27 cellular contexts compared by ENCODE assay signal in genomic region chr1:112496290-112496689, GRCh38.
"Had no signal": no experiment of that assay in that cellular context is flagged by ENCODE, and none has a peak within 500 bp of the region (broad histone marks: within the 10 kb centered on the region; RNA-seq: fewer than 3 reads in every experiment).

No MANE protein-coding gene starts in this region.

- H3K4me3 Mint-ChIP-seq: mesothelial cell of epicardium; naive B cell; natural killer cell treated with Interleukin-12 subunit alpha and Interleukin-12 subunit beta and Interleukin-15 and Interleukin-18, amount 100 ng/mL, for 72 hours; neural crest cell; stimulated activated naive B cell treated with anti-CD40 and anti-IgM and Interleukin-4, amounts not matched to agents 10 μg/mL and 1 μg/mL and 100 μg/mL, for 72 hours; stimulated activated naive CD8-positive, alpha-beta T cell treated with anti-CD3 and anti-CD28 coated beads, Interleukin-15, Interleukin-2, amounts not matched to agents 100 ng/mL and 50 ng/mL, for 24 hours had no signal

- H2AFZ ChIP-seq: parathyroid adenoma had no signal

- H3K36me3 Mint-ChIP-seq: mesothelial cell of epicardium; natural killer cell treated with Interleukin-12 subunit alpha and Interleukin-12 subunit beta and Interleukin-15 and Interleukin-18, amount 100 ng/mL, for 72 hours; stimulated activated naive B cell treated with anti-CD40 and anti-IgM and Interleukin-4, amounts not matched to agents 10 μg/mL and 1 μg/mL and 100 μg/mL, for 72 hours had no signal

- H3K4me1 Mint-ChIP-seq: neural crest cell; stimulated activated naive B cell treated with anti-CD40 and anti-IgM and Interleukin-4, amounts not matched to agents 10 μg/mL and 1 μg/mL and 100 μg/mL, for 72 hours had no signal

- FAIRE-seq: endothelial cell of umbilical vein, frontal cortex, kidney, small intestine had no signal

- H3K36me3 ChIP-seq: esophagus squamous epithelium, right lobe of liver, thoracic aorta, tibial nerve, upper lobe of left lung, uterus had no signal

- H3K27ac Mint-ChIP-seq: mesothelial cell of epicardium; naive B cell; natural killer cell treated with Interleukin-12 subunit alpha and Interleukin-12 subunit beta and Interleukin-15 and Interleukin-18, amount 100 ng/mL, for 72 hours; stimulated activated naive B cell treated with anti-CD40 and anti-IgM and Interleukin-4, amounts not matched to agents 10 μg/mL and 1 μg/mL and 100 μg/mL, for 72 hours; stimulated activated naive CD8-positive, alpha-beta T cell treated with anti-CD3 and anti-CD28 coated beads, Interleukin-15, Interleukin-2, amounts not matched to agents 100 ng/mL and 50 ng/mL, for 24 hours had no signal

- H3K79me2 ChIP-seq: parathyroid adenoma had no signal

- H3K9me3 Mint-ChIP-seq: mesothelial cell of epicardium; naive B cell; natural killer cell treated with Interleukin-12 subunit alpha and Interleukin-12 subunit beta and Interleukin-15 and Interleukin-18, amount 100 ng/mL, for 72 hours; neural crest cell; stimulated activated naive B cell treated with anti-CD40 and anti-IgM and Interleukin-4, amounts not matched to agents 10 μg/mL and 1 μg/mL and 100 μg/mL, for 72 hours; stimulated activated naive CD8-positive, alpha-beta T cell treated with anti-CD3 and anti-CD28 coated beads, Interleukin-15, Interleukin-2, amounts not matched to agents 100 ng/mL and 50 ng/mL, for 24 hours had no signal

- H3K4me3 ChIP-seq: coronary artery, esophagus squamous epithelium, lung, mucosa of descending colon, right lobe of liver, thoracic aorta, tibial nerve, upper lobe of left lung, uterus had no signal

- H3K27me3 ChIP-seq: esophagus squamous epithelium, tibial nerve, upper lobe of left lung, uterus had no signal

- H3K27ac ChIP-seq: coronary artery, esophagus squamous epithelium, parathyroid adenoma, right lobe of liver, thoracic aorta, tibial nerve, upper lobe of left lung, uterus had no signal

- DNase-seq: dermis blood vessel endothelial cell; effector memory CD4-positive, alpha-beta T cell; erythroblast; esophagus squamous epithelium; kidney; mesenchymal stem cell; mucosa of descending colon; naive B cell; retina; right lobe of liver; small intestine; stimulated activated CD4-positive, alpha-beta T cell treated with anti-CD3 and anti-CD28 coated beads, Interleukin-15, amount 100 ng/mL, for 24 hours; stimulated activated CD4-positive, alpha-beta T cell treated with anti-CD3 and anti-CD28 coated beads, Interleukin-2, amount 100 ng/mL, for 48 hours; stimulated activated naive B cell treated with anti-CD40 and anti-IgM and Interleukin-4, amounts not matched to agents 10 μg/mL and 1 μg/mL and 100 μg/mL, for 72 hours; upper lobe of left lung; uterus had no signal

- H3K9ac ChIP-seq: parathyroid adenoma had no signal

- H3K9me3 ChIP-seq: esophagus squamous epithelium, mucosa of descending colon, right lobe of liver, thoracic aorta, tibial nerve, upper lobe of left lung, uterus had no signal

- H3K4me1 ChIP-seq: parathyroid adenoma, right lobe of liver, tibial nerve, uterus had no signal
